Comparison of ENCODE assay signal across 13 cellular contexts in genomic region chr7:33909312-33909711, GRCh38. TPM values are rescaled to one million over a fixed set of nuclear protein-coding genes. Genes with fewer than 3 reads are reported as not detected.
"Had no signal": no experiment of that assay in that cellular context is flagged by ENCODE, and none has a peak within 500 bp of the region (broad histone marks: within the 10 kb centered on the region; RNA-seq: fewer than 3 reads in every experiment).

No MANE protein-coding gene starts in this region.

- H3K36me3 ChIP-seq: prostate gland had no signal

- H3K9me3 ChIP-seq: prostate gland had no signal

- H3K4me1 ChIP-seq: prostate gland had no signal

- DNase-seq: activated CD4-positive, alpha-beta T cell treated with anti-CD3 and anti-CD28 coated beads, Interleukin-2, amount 50 U/mL, for 4 hours; activated CD4-positive, CD25-positive, alpha-beta regulatory T cell treated with anti-CD3 and anti-CD28 coated beads, Interleukin-2, amount 50 U/mL, for 72 hours; activated CD8-positive, alpha-beta memory T cell treated with anti-CD3 and anti-CD28 coated beads, Interleukin-2, amount 10 ng/mL, durations not matched to agents 7 days and 5 days; activated effector memory CD4-positive, alpha-beta T cell treated with anti-CD3 and anti-CD28 coated beads, Interleukin-2, amount 50 U/mL, for 16 hours; activated naive CD8-positive, alpha-beta T cell treated with anti-CD3 and anti-CD28 coated beads, Interleukin-2, amount 10 ng/mL, durations not matched to agents 7 days and 5 days; activated T-cell treated with anti-CD3 and anti-CD28 coated beads, Interleukin-2, amount 50 U/mL, for 4 hours; anterior cingulate cortex; natural killer cell; nucleus accumbens; stimulated activated CD4-positive, alpha-beta T cell treated with anti-CD3 and anti-CD28 coated beads, Interleukin-2, amount 100 ng/mL, for 24 hours; stimulated activated naive B cell treated with anti-CD40 and anti-IgM and Interleukin-4, amounts not matched to agents 10 μg/mL and 1 μg/mL and 100 μg/mL, for 72 hours; T-helper 9 cell had no signal

- H3K4me3 ChIP-seq: prostate gland had no signal

- H3K27ac ChIP-seq: prostate gland had no signal

RNA-seq across cellular contexts. Expression of gene BMPER, which starts 4.0 kb away (rescaled TPM):
- total RNA-seq: activated CD8-positive, alpha-beta memory T cell treated with anti-CD3 and anti-CD28 coated beads, Interleukin-2, amount 10 ng/mL, durations not matched to agents 7 days and 5 days; activated naive CD8-positive, alpha-beta T cell treated with anti-CD3 and anti-CD28 coated beads, Interleukin-2, amount 10 ng/mL, durations not matched to agents 7 days and 5 days had no signal
